9 cellular contexts compared by ENCODE assay signal in the genomic region with DNA sequence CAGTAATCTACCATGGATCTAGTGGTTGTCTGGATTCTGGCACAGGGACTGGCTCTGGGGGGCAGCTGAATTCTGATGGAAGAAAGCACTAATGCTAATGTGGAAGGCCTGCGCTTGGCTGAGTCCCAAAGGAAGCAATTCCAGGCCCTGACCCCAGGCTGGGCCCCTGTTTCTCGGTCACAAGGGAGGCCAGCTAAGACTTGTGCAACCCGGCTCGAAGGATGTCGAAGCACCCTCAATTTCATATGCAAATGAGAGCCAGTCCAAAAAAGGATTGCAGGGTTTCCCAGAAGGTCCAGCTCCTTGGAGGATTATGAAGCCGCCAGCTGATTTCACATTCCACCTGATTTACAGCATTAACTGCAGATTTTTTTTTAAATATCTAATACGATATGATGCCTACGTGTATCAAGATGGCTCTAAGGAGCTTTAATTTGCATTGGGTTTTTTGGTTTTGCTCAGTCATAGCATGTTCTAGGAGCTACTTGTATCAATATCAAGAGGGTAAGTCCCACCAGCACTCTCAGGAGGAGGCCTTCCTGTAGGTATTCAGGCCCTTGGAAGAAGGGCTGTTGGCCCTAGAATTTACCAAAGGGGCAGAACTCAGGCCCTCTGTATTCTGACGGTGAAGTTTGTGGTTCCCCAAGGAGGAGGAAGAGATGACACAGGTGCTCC.
DNase-seq lines count a peak whose midpoint lies in the region; ATAC-seq and TF ChIP-seq lines count a peak whose summit lies in the region.
"Had no signal": no experiment of that assay in that cellular context is flagged by ENCODE, and none has a peak within 500 bp of the region (broad histone marks: within the 10 kb centered on the region; RNA-seq: fewer than 3 reads in every experiment).

No MANE protein-coding gene starts in this region.

- H3K4me3 Mint-ChIP-seq in activated T-cell treated with anti-CD3 and anti-CD28 coated beads, Interleukin-2, amount 50 U/mL, for 72 hours = no peak overlapping the region
- H3K4me3 Mint-ChIP-seq: activated CD4-positive, alpha-beta memory T cell treated with anti-CD3 and anti-CD28 coated beads, Interleukin-2, amount 10 ng/mL, durations not matched to agents 7 days and 5 days had no signal

- no peak for TF ChIP-seq CTCF in Loucy (conservative IDR thresholded peaks at IDR 0.05; ENCODE audit: low read length)
- no peak for TF ChIP-seq CTCF in heart right ventricle (IDR thresholded peaks at IDR 0.05)
- TF ChIP-seq CTCF in sigmoid colon (IDR thresholded peaks at IDR 0.05) = no peak
- TF ChIP-seq CTCF in GM20000 (IDR thresholded peaks at IDR 0.05; ENCODE audit: extremely low read depth, missing control alignments) = no peak

- TF ChIP-seq EP300 in sigmoid colon (IDR thresholded peaks at IDR 0.05) = no peak

- no peak overlapping the region for H3K4me3 ChIP-seq in Loucy (ENCODE audit: low read length, poor library complexity, severe bottlenecking)
- no peak overlapping the region for H3K4me3 ChIP-seq in heart right ventricle
- no peak overlapping the region for H3K4me3 ChIP-seq in sigmoid colon

- peaks cover 2 to 3% of the 10 kb centered on the region in 2 donors for H3K9me3 Mint-ChIP-seq in activated T-cell treated with anti-CD3 and anti-CD28 coated beads, Interleukin-2, amount 50 U/mL, for 72 hours
- H3K9me3 Mint-ChIP-seq: activated CD4-positive, alpha-beta memory T cell treated with anti-CD3 and anti-CD28 coated beads, Interleukin-2, amount 10 ng/mL, durations not matched to agents 7 days and 5 days had no signal

- no peaks in the 10 kb centered on the region for H4K20me1 ChIP-seq in Loucy (ENCODE audit: insufficient read depth, low read length, poor library complexity, severe bottlenecking)

- DNase-seq in heart right ventricle (peak; percentile 7 to 48), sigmoid colon (peak; percentile 69), SW 1271 (lab: John Stamatoyannopoulos, UW) (no peak), GM20000 (ENCODE audit: low spot score) (no peak)
- DNase-seq in activated T-cell treated with anti-CD3 and anti-CD28 coated beads, Interleukin-2, amount 50 U/mL, for 72 hours = no peak
- DNase-seq: activated CD4-positive, alpha-beta memory T cell treated with anti-CD3 and anti-CD28 coated beads, Interleukin-2, amount 10 ng/mL, durations not matched to agents 7 days and 5 days had no signal

- H3K9me2 ChIP-seq in Loucy (replicated peaks; ENCODE audit: low read depth, low read length) = no peaks in the 10 kb centered on the region

- no peaks in the 10 kb centered on the region for H3F3A ChIP-seq in Loucy (ENCODE audit: low read depth)

- no peak overlapping the region for H3K9ac ChIP-seq in Loucy (ENCODE audit: low read depth, low read length, poor library complexity, severe bottlenecking)

- H3K9me3 ChIP-seq in Loucy (ENCODE audit: insufficient read depth, low read depth, low read length) (no peaks in the 10 kb centered on the region), heart right ventricle (no peaks in the 10 kb centered on the region), sigmoid colon (no peaks in the 10 kb centered on the region)

- no peak overlapping the region for H3K27ac Mint-ChIP-seq in activated T-cell treated with anti-CD3 and anti-CD28 coated beads, Interleukin-2, amount 50 U/mL, for 72 hours
- H3K27ac Mint-ChIP-seq: activated CD4-positive, alpha-beta memory T cell treated with anti-CD3 and anti-CD28 coated beads, Interleukin-2, amount 10 ng/mL, durations not matched to agents 7 days and 5 days had no signal

- intact Hi-C loops in heart right ventricle (cut with DNase I) (loop anchor here (2.0 to 10.0 kb wide), 11 partner anchors 51 to 819 kb away; no protein-coding TSS in a partner anchor), sigmoid colon (cut with DNase I) (loop anchor here (5.0 to 10.0 kb wide), 3 partner anchors 46 to 816 kb away; a partner anchor contains a TSS)

- no peaks in the 10 kb centered on the region for H3K36me3 Mint-ChIP-seq in activated T-cell treated with anti-CD3 and anti-CD28 coated beads, Interleukin-2, amount 50 U/mL, for 72 hours (ENCODE audit: insufficient read depth in 2 of 2)

- no peaks in the 10 kb centered on the region for H3K4me1 Mint-ChIP-seq in activated T-cell treated with anti-CD3 and anti-CD28 coated beads, Interleukin-2, amount 50 U/mL, for 72 hours (ENCODE audit: low read depth)
- H3K4me1 Mint-ChIP-seq: activated CD4-positive, alpha-beta memory T cell treated with anti-CD3 and anti-CD28 coated beads, Interleukin-2, amount 10 ng/mL, durations not matched to agents 7 days and 5 days had no signal

- ATAC-seq in GM18909 (IDR thresholded peaks at IDR 0.05; ENCODE audit: poor library complexity, unreplicated experiment) (peak; percentile 67), heart right ventricle (peak; percentile 34 to 75 (median 50)), HG02970 (IDR thresholded peaks at IDR 0.05; ENCODE audit: low FRiP score, unreplicated experiment) (no peak)
- ATAC-seq in activated T-cell treated with anti-CD3 and anti-CD28 coated beads, Interleukin-2, amount 50 U/mL, for 72 hours (replicated peaks in 1 of 2) = no peak

- H3K27ac ChIP-seq in heart right ventricle (peak overlapping the region in 2 of 10 donors; percentile 5 to 24), sigmoid colon (no peak overlapping the region)

- H3K4me1 ChIP-seq in Loucy (ENCODE audit: insufficient read depth, low read length, poor library complexity, severe bottlenecking) = no peaks in the 10 kb centered on the region
- H3K4me1 ChIP-seq in heart right ventricle = peaks cover 0 to 10% (median 4%) of the 10 kb centered on the region in 9 donors
- peaks cover 0 to 9% (median 3%) of the 10 kb centered on the region in 4 donors for H3K4me1 ChIP-seq in sigmoid colon

- H3K36me3 ChIP-seq in Loucy (ENCODE audit: insufficient read depth, low read length) (no peaks in the 10 kb centered on the region), heart right ventricle (no peaks in the 10 kb centered on the region), sigmoid colon (no peaks in the 10 kb centered on the region)

- H3K79me2 ChIP-seq in Loucy (ENCODE audit: insufficient read depth, low read length) = no peaks in the 10 kb centered on the region

- H3K27me3 Mint-ChIP-seq in activated T-cell treated with anti-CD3 and anti-CD28 coated beads, Interleukin-2, amount 50 U/mL, for 72 hours (ENCODE audit: low read depth) = peaks cover 15% of the 10 kb centered on the region

- WGBS in heart right ventricle, 2 donors = 54 to 59% methylated on average over 9 of the region's 9 CpGs
- 74 to 75% methylated on average over 9 of the region's 9 CpGs for WGBS in sigmoid colon, 2 donors

- no peak overlapping the region for H3K4me2 ChIP-seq in Loucy (ENCODE audit: low read depth, low read length, poor library complexity, severe bottlenecking)

- 0 out of 2 replicates have a peak overlapping the region, but pooled peaks have one; percentile 1 for H2AFZ ChIP-seq in Loucy (ENCODE audit: low read length)

- TF ChIP-seq POLR2A in sigmoid colon (IDR thresholded peaks at IDR 0.05) = no peak

- no peaks in the 10 kb centered on the region for H3K27me3 ChIP-seq in Loucy (ENCODE audit: insufficient read depth, low read length, poor library complexity, severe bottlenecking)
- H3K27me3 ChIP-seq in heart right ventricle = no peaks in the 10 kb centered on the region
- no peaks in the 10 kb centered on the region for H3K27me3 ChIP-seq in sigmoid colon

Comparison
In these comparisons a context has a peak if more than half of its experiments do, and no peak if none do; other contexts are left out.
1. ATAC-seq: peak in GM18909 (single experiment) and heart right ventricle (8 of 8); none in HG02970 (single experiment) and activated T-cell treated with anti-CD3 and anti-CD28 coated beads, Interleukin-2, amount 50 U/mL, for 72 hours (0 of 2).
2. DNase-seq: peak in heart right ventricle (2 of 2) and sigmoid colon (single experiment); none in activated T-cell treated with anti-CD3 and anti-CD28 coated beads, Interleukin-2, amount 50 U/mL, for 72 hours (0 of 2), SW 1271 (0 of 2) and GM20000 (single experiment).